In genomic region chr7:44724276-44724675, GRCh38 we compare ENCODE assay signal across 29 cellular contexts.
"Had no signal": no experiment of that assay in that cellular context is flagged by ENCODE, and none has a peak within 500 bp of the region (broad histone marks: within the 10 kb centered on the region; RNA-seq: fewer than 3 reads in every experiment).

No MANE protein-coding gene starts in this region.

- H3K4me1 Mint-ChIP-seq: immature natural killer cell; natural killer cell; neural progenitor cell; stimulated activated effector memory CD8-positive, alpha-beta T cell treated with anti-CD3 and anti-CD28 coated beads, Interleukin-12 subunit alpha, Interleukin-12 subunit beta, amount 100 ng/mL, for 72 hours had no signal

- H3K27me3 Mint-ChIP-seq: progenitor cell of endocrine pancreas; stimulated activated naive CD8-positive, alpha-beta T cell treated with anti-CD3 and anti-CD28 coated beads, Interleukin-15, amount 100 ng/mL, for 72 hours had no signal

- H3K9me3 ChIP-seq: lower lobe of right lung, neutrophil, vagina had no signal

- H2AFZ ChIP-seq: neural progenitor cell, parathyroid adenoma had no signal

- FAIRE-seq: islet of Langerhans, kidney had no signal

- H3K4me1 ChIP-seq: neural progenitor cell, parathyroid adenoma, tibial nerve, vagina had no signal

- H3K9me3 Mint-ChIP-seq: immature natural killer cell; natural killer cell; stimulated activated effector memory CD8-positive, alpha-beta T cell treated with anti-CD3 and anti-CD28 coated beads, Interleukin-12 subunit alpha, Interleukin-12 subunit beta, amount 100 ng/mL, for 72 hours had no signal

- H3K27ac ChIP-seq: left lung, lower lobe of right lung, neural progenitor cell, neutrophil, parathyroid adenoma, skin epidermis, tibial nerve, upper lobe of left lung, vagina had no signal

- H3K27ac Mint-ChIP-seq: immature natural killer cell; mesothelial cell of epicardium; natural killer cell; nephron progenitor cell; neural progenitor cell; progenitor cell of endocrine pancreas; stimulated activated effector memory CD8-positive, alpha-beta T cell treated with anti-CD3 and anti-CD28 coated beads, Interleukin-12 subunit alpha, Interleukin-12 subunit beta, amount 100 ng/mL, for 72 hours; stimulated activated naive CD8-positive, alpha-beta T cell treated with anti-CD3 and anti-CD28 coated beads, Interleukin-15, amount 100 ng/mL, for 72 hours had no signal

- DNase-seq: hippocampal formation; immature natural killer cell; kidney; left colon; left lung; lower lobe of right lung; mammary epithelial cell; mesenchymal stem cell; naive B cell; natural killer cell; nephron progenitor cell; occipital lobe; right cardiac atrium; stimulated activated CD4-positive, alpha-beta T cell treated with anti-CD3 and anti-CD28 coated beads, Interleukin-4, amount 100 ng/mL, for 24 hours; stimulated activated naive CD4-positive, alpha-beta T cell; stimulated activated naive CD8-positive, alpha-beta T cell treated with anti-CD3 and anti-CD28 coated beads, Interleukin-15, amount 100 ng/mL, for 72 hours; substantia nigra; upper lobe of left lung had no signal

- H3K4me3 Mint-ChIP-seq: immature natural killer cell; mesothelial cell of epicardium; naive B cell; natural killer cell; nephron progenitor cell; neural progenitor cell; stimulated activated effector memory CD8-positive, alpha-beta T cell treated with anti-CD3 and anti-CD28 coated beads, Interleukin-12 subunit alpha, Interleukin-12 subunit beta, amount 100 ng/mL, for 72 hours; stimulated activated naive CD8-positive, alpha-beta T cell treated with anti-CD3 and anti-CD28 coated beads, Interleukin-15, amount 100 ng/mL, for 72 hours had no signal

- H3K4me2 ChIP-seq: neural progenitor cell had no signal

- H3K79me2 ChIP-seq: parathyroid adenoma had no signal

- H3K36me3 Mint-ChIP-seq: immature natural killer cell; naive B cell; natural killer cell; neural progenitor cell; stimulated activated effector memory CD8-positive, alpha-beta T cell treated with anti-CD3 and anti-CD28 coated beads, Interleukin-12 subunit alpha, Interleukin-12 subunit beta, amount 100 ng/mL, for 72 hours had no signal

- H3K27me3 ChIP-seq: left lung, neural progenitor cell, neutrophil, tibial nerve, upper lobe of left lung, vagina had no signal

- H3K9ac ChIP-seq: neural progenitor cell, parathyroid adenoma had no signal

- ATAC-seq: left colon; left lung; lower lobe of right lung; natural killer cell; right cardiac atrium; sciatic nerve; stimulated activated effector memory CD8-positive, alpha-beta T cell treated with anti-CD3 and anti-CD28 coated beads, Interleukin-12 subunit alpha, Interleukin-12 subunit beta, amount 100 ng/mL, for 72 hours; stimulated activated naive CD8-positive, alpha-beta T cell treated with anti-CD3 and anti-CD28 coated beads, Interleukin-15, amount 100 ng/mL, for 72 hours had no signal

- H3K36me3 ChIP-seq: left lung, lower lobe of right lung, neural progenitor cell, neutrophil, tibial nerve, upper lobe of left lung, vagina had no signal

- H3K4me3 ChIP-seq: left lung, lower lobe of right lung, neural progenitor cell, skin epidermis, tibial nerve, upper lobe of left lung, vagina had no signal
